In genomic region chr1:16142383-16142995, GRCh38 we compare ENCODE assay signal across 1 cellular context.
TF ChIP-seq lines count a peak whose summit lies in the region.

No MANE protein-coding gene starts in this region.

TF ChIP-seq in A549, 52 proteins besides CTCF, POLR2A, EP300 and RAD21:
- no peak for TF ChIP-seq FOXS1 (CRISPR knock-in tag; IDR thresholded peaks at IDR 0.05)
- TF ChIP-seq FOSL2 (IDR thresholded peaks at IDR 0.05) = no peak
- TF ChIP-seq FOSL2 (CRISPR knock-in tag; IDR thresholded peaks at IDR 0.05) = no peak
- no peak for TF ChIP-seq MAFK (IDR thresholded peaks at IDR 0.05; ENCODE audit: partially characterized antibody)
- no peak for TF ChIP-seq JUNB (IDR thresholded peaks at IDR 0.05)
